ENCODE assay signal across 1 cellular context in the genomic region with DNA sequence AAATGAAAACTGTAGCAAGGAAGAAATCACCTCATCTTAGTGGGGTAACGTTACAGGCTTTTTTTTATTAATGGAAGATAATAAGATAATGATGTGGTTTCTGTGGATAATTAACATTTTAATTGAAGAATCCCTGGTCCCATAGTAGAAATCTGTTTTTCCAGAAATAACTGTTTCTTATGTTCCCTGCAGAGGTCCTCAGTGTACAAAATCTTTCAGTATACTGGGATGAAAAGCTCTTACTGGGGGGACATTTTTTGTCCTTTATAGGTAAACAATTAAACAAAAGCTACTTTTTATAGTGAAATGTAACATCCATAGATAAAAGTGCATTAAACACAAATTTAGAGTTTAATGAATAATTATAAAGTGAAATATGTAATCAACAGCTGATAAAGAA.
TF ChIP-seq lines count a peak whose summit lies in the region.

No MANE protein-coding gene starts in this region.

TF ChIP-seq in HCT116, 20 proteins besides CTCF, POLR2A, EP300 and RAD21 (continued from another document):
- TF ChIP-seq, protein P1, sequence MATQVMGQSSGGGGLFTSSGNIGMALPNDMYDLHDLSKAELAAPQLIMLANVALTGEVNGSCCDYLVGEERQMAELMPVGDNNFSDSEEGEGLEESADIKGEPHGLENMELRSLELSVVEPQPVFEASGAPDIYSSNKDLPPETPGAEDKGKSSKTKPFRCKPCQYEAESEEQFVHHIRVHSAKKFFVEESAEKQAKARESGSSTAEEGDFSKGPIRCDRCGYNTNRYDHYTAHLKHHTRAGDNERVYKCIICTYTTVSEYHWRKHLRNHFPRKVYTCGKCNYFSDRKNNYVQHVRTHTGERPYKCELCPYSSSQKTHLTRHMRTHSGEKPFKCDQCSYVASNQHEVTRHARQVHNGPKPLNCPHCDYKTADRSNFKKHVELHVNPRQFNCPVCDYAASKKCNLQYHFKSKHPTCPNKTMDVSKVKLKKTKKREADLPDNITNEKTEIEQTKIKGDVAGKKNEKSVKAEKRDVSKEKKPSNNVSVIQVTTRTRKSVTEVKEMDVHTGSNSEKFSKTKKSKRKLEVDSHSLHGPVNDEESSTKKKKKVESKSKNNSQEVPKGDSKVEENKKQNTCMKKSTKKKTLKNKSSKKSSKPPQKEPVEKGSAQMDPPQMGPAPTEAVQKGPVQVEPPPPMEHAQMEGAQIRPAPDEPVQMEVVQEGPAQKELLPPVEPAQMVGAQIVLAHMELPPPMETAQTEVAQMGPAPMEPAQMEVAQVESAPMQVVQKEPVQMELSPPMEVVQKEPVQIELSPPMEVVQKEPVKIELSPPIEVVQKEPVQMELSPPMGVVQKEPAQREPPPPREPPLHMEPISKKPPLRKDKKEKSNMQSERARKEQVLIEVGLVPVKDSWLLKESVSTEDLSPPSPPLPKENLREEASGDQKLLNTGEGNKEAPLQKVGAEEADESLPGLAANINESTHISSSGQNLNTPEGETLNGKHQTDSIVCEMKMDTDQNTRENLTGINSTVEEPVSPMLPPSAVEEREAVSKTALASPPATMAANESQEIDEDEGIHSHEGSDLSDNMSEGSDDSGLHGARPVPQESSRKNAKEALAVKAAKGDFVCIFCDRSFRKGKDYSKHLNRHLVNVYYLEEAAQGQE (IDR thresholded peaks at IDR 0.05; ENCODE audit: low read depth) = no peak
- no peak for TF ChIP-seq CEBPB (IDR thresholded peaks at IDR 0.05; ENCODE audit: low read depth)
- no peak for TF ChIP-seq FOSL1 (IDR thresholded peaks at IDR 0.05; ENCODE audit: low read depth)
